ENCODE assay signal across 8 cellular contexts in genomic region chr19:13953021-13953531, GRCh38. TPM values are rescaled to one million over a fixed set of nuclear protein-coding genes. Genes with fewer than 3 reads are reported as not detected.
DNase-seq lines count a peak whose midpoint lies in the region; ATAC-seq, FAIRE-seq and TF ChIP-seq lines count a peak whose summit lies in the region.

No MANE protein-coding gene starts in this region.

- WGBS in HepG2 (ENCODE audit: low lambda C conversion rate): 12% methylated on average over 5 of the region's 10 CpGs
- WGBS in testis, 2 donors: 0% methylated on average over 1 to 8 of the region's 10 CpGs

- H2AFZ ChIP-seq in OCI-LY3 (ENCODE audit: low read depth, low read length) (no peak overlapping the region), HepG2 (ENCODE audit: low read length) (no peak overlapping the region)

- intact Hi-C loops in colonic mucosa (cut with DNase I) (no loop called here), HepG2 (cut with micrococcal nuclease; ENCODE audit: unreplicated experiment) (loop anchor here (2.0 kb wide), 1 partner anchor 72 kb away; no protein-coding TSS in a partner anchor), testis (cut with DNase I; ENCODE audit: low total_unique reads) (no loop called here)

- H4K20me1 ChIP-seq in OCI-LY3 (ENCODE audit: insufficient read depth, low read length) (peaks cover 10% of the 10 kb centered on the region), HepG2 (ENCODE audit: insufficient read depth, low read length) (no peaks in the 10 kb centered on the region)

- H3K9ac ChIP-seq in OCI-LY3 (ENCODE audit: low read length): peak overlapping the region; percentile 82
- peak overlapping the region; percentile 71 to 95 for H3K9ac ChIP-seq in colonic mucosa (ENCODE audit: low read depth in 2 of 2, low read length in 2 of 2)
- H3K9ac ChIP-seq in HepG2 (ENCODE audit: insufficient read depth, low read depth, low read length): peak overlapping the region; percentile 68

- H3K4me1 ChIP-seq in OCI-LY3 (ENCODE audit: low read length): peaks cover 12% of the 10 kb centered on the region
- H3K4me1 ChIP-seq in colonic mucosa: peaks cover 9% of the 10 kb centered on the region
- peaks cover 10% of the 10 kb centered on the region for H3K4me1 ChIP-seq in HepG2 (ENCODE audit: insufficient read depth, low read length)
- H3K4me1 ChIP-seq in testis: peaks cover 12% of the 10 kb centered on the region

- BruUV-seq in HepG2 (replicated peaks; lab: Mats Ljungman, UMichigan): no TSS peak

- no peaks in the 10 kb centered on the region for H3K27me3 ChIP-seq in OCI-LY3 (ENCODE audit: low read depth, low read length)
- H3K27me3 ChIP-seq in colonic mucosa: no peaks in the 10 kb centered on the region
- H3K27me3 ChIP-seq in HepG2 (ENCODE audit: control insufficient read depth in 1 of 2, insufficient read depth in 2 of 2, low read length in 2 of 2): no peaks in the 10 kb centered on the region; a peak in 1 of 5 replicates
- no peaks in the 10 kb centered on the region for H3K27me3 ChIP-seq in testis

- H3K79me2 ChIP-seq in OCI-LY3 (ENCODE audit: low read length): peaks cover 17% of the 10 kb centered on the region
- peaks cover 14% of the 10 kb centered on the region for H3K79me2 ChIP-seq in HepG2 (ENCODE audit: insufficient read depth, low read length)

- DNase-seq in GM03348 (ENCODE audit: low spot score) (peak; percentile 92), colonic mucosa (peak; percentile 80), HepG2 (ENCODE audit: low spot score) (no peak), testis (peak; percentile 74)
- DNase-seq in activated effector memory CD4-positive, alpha-beta T cell treated with Interleukin-2 at 50 U/mL for 16 hours: no peak

- H3K4me2 ChIP-seq in OCI-LY3 (ENCODE audit: low read length): peak overlapping the region; percentile 95
- H3K4me2 ChIP-seq in HepG2 (ENCODE audit: low read depth, low read length): peak overlapping the region; percentile 94

- H3K9me3 ChIP-seq in OCI-LY3 (ENCODE audit: insufficient read depth, low read length): no peaks in the 10 kb centered on the region
- H3K9me3 ChIP-seq in colonic mucosa: no peaks in the 10 kb centered on the region
- H3K9me3 ChIP-seq in HepG2 (ENCODE audit: low read length): no peaks in the 10 kb centered on the region
- H3K9me3 ChIP-seq in testis: no peaks in the 10 kb centered on the region

- peak overlapping the region; percentile 94 for H3K4me3 ChIP-seq in OCI-LY3 (ENCODE audit: low read length)
- peak overlapping the region; percentile 76 for H3K4me3 ChIP-seq in colonic mucosa
- H3K4me3 ChIP-seq in HepG2 (replicated peaks in 1 of 3; ENCODE audit: insufficient read depth in 1 of 3, low read depth in 2 of 3, low read length in 3 of 3): peak overlapping the region; percentile 92 to 98 (median 95)
- peak overlapping the region; percentile 80 to 87 for H3K4me3 ChIP-seq in testis

- TF ChIP-seq CTCF in OCI-LY3 (IDR thresholded peaks at IDR 0.05; ENCODE audit: low read depth, low read length) (no peak), colonic mucosa (IDR thresholded peaks at IDR 0.05) (no peak), HepG2 (CRISPR knock-in tag; IDR thresholded peaks at IDR 0.05) (peak; percentile 41), testis (IDR thresholded peaks at IDR 0.05) (no peak)

- no peak for TF ChIP-seq POLR2A in HepG2 (IDR thresholded peaks at IDR 0.05; ENCODE audit: insufficient read depth in 1 of 2, low read depth in 2 of 2, low read length in 2 of 2)
- no peak for TF ChIP-seq POLR2A in testis (IDR thresholded peaks at IDR 0.05)

- no peak for TF ChIP-seq RAD21 in HepG2 (CRISPR knock-in tag; IDR thresholded peaks at IDR 0.05)

- FAIRE-seq in HepG2 (lab: Jason Lieb, UNC): no peak

- CTCF ChIA-PET in HepG2 (lab: Yijun Ruan, JAX; ENCODE audit: low intra/inter-chr PET ratio, low total read pairs): no interaction called here

- POLR2A ChIA-PET in HepG2 (lab: Yijun Ruan, JAX): interaction anchor here (1.0 to 2.0 kb wide), 4 partner anchors 54 to 128 kb away, joined by 3 to 6 read pairs (median 5); partner anchors contain the start of gene MISP3

- in situ Hi-C loops in HepG2 (cut with HindIII; ENCODE audit: extremely low pct_ligation_motif_present, low pct_unique_long_range_greater_than_20kb): loop anchor here (5.0 kb wide), 1 partner anchor 71 kb away; no protein-coding TSS in a partner anchor

- peak; percentile 8; the same call in 1 of the 3 replicates for ATAC-seq in HepG2
- ATAC-seq in HG03175 (IDR thresholded peaks at IDR 0.05; ENCODE audit: unreplicated experiment): no peak
- no peak for ATAC-seq in GM18519 (IDR thresholded peaks at IDR 0.05; ENCODE audit: low FRiP score, unreplicated experiment)

- peaks cover 27% of the 10 kb centered on the region for H3K36me3 ChIP-seq in OCI-LY3 (replicated peaks; ENCODE audit: low read depth, low read length)
- H3K36me3 ChIP-seq in colonic mucosa: peaks cover 19% of the 10 kb centered on the region
- peaks cover 13 to 32% of the 10 kb centered on the region in 2 experiments; a peak in 4 of 5 replicates for H3K36me3 ChIP-seq in HepG2 (replicated peaks in 1 of 2; ENCODE audit: control insufficient read depth in 1 of 2, insufficient read depth in 2 of 2, low read length in 2 of 2)
- no peaks in the 10 kb centered on the region for H3K36me3 ChIP-seq in testis (ENCODE audit: low read depth, missing control alignments)

- H3K27ac ChIP-seq in OCI-LY3 (ENCODE audit: low read length) (peak overlapping the region; percentile 15; the same call in 1 of the 2 replicates), colonic mucosa (peak overlapping the region; percentile 59), HepG2 (ENCODE audit: extremely low read length, insufficient read depth, low read length) (no peak overlapping the region), testis (peak overlapping the region; percentile 79 to 85)

- TF ChIP-seq EP300 in HepG2 (IDR thresholded peaks at IDR 0.05; ENCODE audit: low read depth in 2 of 2, low read length in 2 of 2) (no peak), HepG2 (CRISPR knock-in tag; IDR thresholded peaks at IDR 0.05; ENCODE audit: borderline replicate concordance) (no peak)

RNA-seq across cellular contexts. Expression of gene DCAF15, which starts 0.8 kb away (rescaled TPM):
- total RNA-seq in colonic mucosa: 10 to 100 TPM; 30.2 to 55.1 TPM
- total RNA-seq in HepG2 (2016; rRNA removed; fragmentation: Illumina TruSeq; extraction: Trizol): 8.5 and 14.0 TPM in 2 replicates
- 11.3 and 12.1 TPM in 2 replicates for total RNA-seq in HepG2 (2016; cell fraction: cytosol; rRNA removed; fragmentation: Illumina TruSeq; extraction: Trizol; ENCODE audit: low read depth)
- total RNA-seq in HepG2 (2016; cell fraction: insoluble cytoplasmic fraction; rRNA removed; fragmentation: Illumina TruSeq; extraction: Trizol): 7.3 and 14.2 TPM in 2 replicates
- 13.3 and 15.4 TPM in 2 replicates for total RNA-seq in HepG2 (2016; cell fraction: membrane; rRNA removed; fragmentation: Illumina TruSeq; extraction: Trizol)
- 12.9 and 17.6 TPM in 2 replicates for total RNA-seq in HepG2 (2016; cell fraction: nucleus; rRNA removed; fragmentation: Illumina TruSeq; extraction: Trizol)
- polyA plus RNA-seq in HepG2 (2011; rRNA removed): 13.5 and 13.6 TPM in 2 replicates
- polyA plus RNA-seq in HepG2 (2011; cell fraction: cytosol; rRNA removed): 5.9 and 10.2 TPM in 2 replicates
- 69.0 and 111 TPM in 2 replicates for polyA plus RNA-seq in HepG2 (2011; cell fraction: nucleus; rRNA removed)
- polyA plus RNA-seq in HepG2 (2012): 9.5 and 10.5 TPM in 2 replicates
- polyA plus RNA-seq in HepG2 (2016; cell fraction: cytosol; fragmentation: Illumina TruSeq; extraction: Trizol; ENCODE audit: low read depth): 8.3 and 9.9 TPM in 2 replicates
- 15.3 and 20.8 TPM in 2 replicates for polyA plus RNA-seq in HepG2 (2016; cell fraction: insoluble cytoplasmic fraction; fragmentation: Illumina TruSeq; extraction: Trizol; ENCODE audit: low read depth)
- 8.6 TPM in 2 replicates for polyA plus RNA-seq in HepG2 (2016; cell fraction: membrane; fragmentation: Illumina TruSeq; extraction: Trizol; ENCODE audit: low read depth)
- polyA plus RNA-seq in HepG2 (2016; cell fraction: nucleus; fragmentation: Illumina TruSeq; extraction: Trizol; ENCODE audit: insufficient read depth, low read depth): 52.7 and 54.2 TPM in 2 replicates
- polyA minus RNA-seq in HepG2 (2011; rRNA and poly(A)+ RNA removed; ENCODE audit: low replicate concordance): 18.8 and 26.1 TPM in 2 replicates
- 6.5 and 8.8 TPM in 2 replicates for polyA minus RNA-seq in HepG2 (2011; cell fraction: cytosol; rRNA and poly(A)+ RNA removed)
- polyA minus RNA-seq in HepG2 (2011; cell fraction: nucleus; rRNA and poly(A)+ RNA removed): 12.1 and 15.6 TPM in 2 replicates
- 10 to 100 TPM; 79.3 to 82.6 TPM for total RNA-seq in testis
- 151 TPM for polyA plus RNA-seq in testis (ENCODE audit: insufficient read depth, low read depth, low replicate concordance)

RNA-seq across cellular contexts. Expression of gene PODNL1, which starts 14.9 kb away (rescaled TPM):
- 1 to 10 TPM; 4.1 to 4.4 TPM for total RNA-seq in colonic mucosa
- total RNA-seq in HepG2 (2016; rRNA removed; fragmentation: Illumina TruSeq; extraction: Trizol): not detected in 2 replicates
- not detected in 2 replicates for total RNA-seq in HepG2 (2016; cell fraction: cytosol; rRNA removed; fragmentation: Illumina TruSeq; extraction: Trizol; ENCODE audit: low read depth)
- total RNA-seq in HepG2 (2016; cell fraction: insoluble cytoplasmic fraction; rRNA removed; fragmentation: Illumina TruSeq; extraction: Trizol): not detected in 2 replicates
- total RNA-seq in HepG2 (2016; cell fraction: membrane; rRNA removed; fragmentation: Illumina TruSeq; extraction: Trizol): 0.17 TPM in 1 of 2 replicates, not detected in the other
- total RNA-seq in HepG2 (2016; cell fraction: nucleus; rRNA removed; fragmentation: Illumina TruSeq; extraction: Trizol): not detected in 2 replicates
- 0.18 TPM in 1 of 2 replicates, not detected in the other for polyA plus RNA-seq in HepG2 (2011; rRNA removed)
- 0.15 TPM in 1 of 2 replicates, not detected in the other for polyA plus RNA-seq in HepG2 (2011; cell fraction: cytosol; rRNA removed)
- polyA plus RNA-seq in HepG2 (2011; cell fraction: nucleus; rRNA removed): 0.26 TPM in 2 replicates
- polyA plus RNA-seq in HepG2 (2012): 0.19 and 0.24 TPM in 2 replicates
- not detected in 2 replicates for polyA plus RNA-seq in HepG2 (2016; cell fraction: cytosol; fragmentation: Illumina TruSeq; extraction: Trizol; ENCODE audit: low read depth)
- polyA plus RNA-seq in HepG2 (2016; cell fraction: insoluble cytoplasmic fraction; fragmentation: Illumina TruSeq; extraction: Trizol; ENCODE audit: low read depth): not detected in 2 replicates
- not detected in 2 replicates for polyA plus RNA-seq in HepG2 (2016; cell fraction: membrane; fragmentation: Illumina TruSeq; extraction: Trizol; ENCODE audit: low read depth)
- polyA plus RNA-seq in HepG2 (2016; cell fraction: nucleus; fragmentation: Illumina TruSeq; extraction: Trizol; ENCODE audit: insufficient read depth, low read depth): not detected in 2 replicates
- polyA minus RNA-seq in HepG2 (2011; rRNA and poly(A)+ RNA removed; ENCODE audit: low replicate concordance): 0.54 TPM in 1 of 2 replicates, not detected in the other
- not detected in 2 replicates for polyA minus RNA-seq in HepG2 (2011; cell fraction: cytosol; rRNA and poly(A)+ RNA removed)
- not detected in 2 replicates for polyA minus RNA-seq in HepG2 (2011; cell fraction: nucleus; rRNA and poly(A)+ RNA removed)
- 10 to 100 TPM; 12.6 to 14.6 TPM for total RNA-seq in testis
- polyA plus RNA-seq in testis (ENCODE audit: insufficient read depth, low read depth, low replicate concordance): 5.8 TPM

RNA-seq across cellular contexts. Expression of gene CC2D1A, which starts 47.1 kb away (rescaled TPM):
- 100 to 1,000 TPM in 1 of 2 donors, 10 to 100 TPM in 1; 81.0 to 123 TPM for total RNA-seq in colonic mucosa
- 6.4 and 9.7 TPM in 2 replicates for total RNA-seq in HepG2 (2016; rRNA removed; fragmentation: Illumina TruSeq; extraction: Trizol)
- 5.0 and 5.7 TPM in 2 replicates for total RNA-seq in HepG2 (2016; cell fraction: cytosol; rRNA removed; fragmentation: Illumina TruSeq; extraction: Trizol; ENCODE audit: low read depth)
- total RNA-seq in HepG2 (2016; cell fraction: insoluble cytoplasmic fraction; rRNA removed; fragmentation: Illumina TruSeq; extraction: Trizol): 4.7 and 10.2 TPM in 2 replicates
- 5.3 and 5.8 TPM in 2 replicates for total RNA-seq in HepG2 (2016; cell fraction: membrane; rRNA removed; fragmentation: Illumina TruSeq; extraction: Trizol)
- total RNA-seq in HepG2 (2016; cell fraction: nucleus; rRNA removed; fragmentation: Illumina TruSeq; extraction: Trizol): 9.4 and 12.9 TPM in 2 replicates
- polyA plus RNA-seq in HepG2 (2011; rRNA removed): 11.5 and 17.0 TPM in 2 replicates
- 4.6 and 5.8 TPM in 2 replicates for polyA plus RNA-seq in HepG2 (2011; cell fraction: cytosol; rRNA removed)
- polyA plus RNA-seq in HepG2 (2011; cell fraction: nucleus; rRNA removed): 100 and 116 TPM in 2 replicates
- polyA plus RNA-seq in HepG2 (2012): 16.4 and 23.4 TPM in 2 replicates
- 1.2 and 1.8 TPM in 2 replicates for polyA plus RNA-seq in HepG2 (2016; cell fraction: cytosol; fragmentation: Illumina TruSeq; extraction: Trizol; ENCODE audit: low read depth)
- polyA plus RNA-seq in HepG2 (2016; cell fraction: insoluble cytoplasmic fraction; fragmentation: Illumina TruSeq; extraction: Trizol; ENCODE audit: low read depth): 9.0 and 11.9 TPM in 2 replicates
- 2.8 and 3.2 TPM in 2 replicates for polyA plus RNA-seq in HepG2 (2016; cell fraction: membrane; fragmentation: Illumina TruSeq; extraction: Trizol; ENCODE audit: low read depth)
- 55.9 and 56.2 TPM in 2 replicates for polyA plus RNA-seq in HepG2 (2016; cell fraction: nucleus; fragmentation: Illumina TruSeq; extraction: Trizol; ENCODE audit: insufficient read depth, low read depth)
- 13.2 and 19.3 TPM in 2 replicates for polyA minus RNA-seq in HepG2 (2011; rRNA and poly(A)+ RNA removed; ENCODE audit: low replicate concordance)
- 4.7 and 6.5 TPM in 2 replicates for polyA minus RNA-seq in HepG2 (2011; cell fraction: cytosol; rRNA and poly(A)+ RNA removed)
- 20.1 and 21.6 TPM in 2 replicates for polyA minus RNA-seq in HepG2 (2011; cell fraction: nucleus; rRNA and poly(A)+ RNA removed)
- total RNA-seq in testis: 10 to 100 TPM; 56.6 to 62.7 TPM
- 31.0 TPM for polyA plus RNA-seq in testis (ENCODE audit: insufficient read depth, low read depth, low replicate concordance)

RNA-seq across cellular contexts. Expression of gene BRME1, which starts 47.2 kb away (rescaled TPM):
- total RNA-seq in colonic mucosa (10 to 100 TPM in 1 of 2 donors, 1 to 10 TPM in 1; 5.9 to 20.0 TPM), HepG2 (2016; rRNA removed; fragmentation: Illumina TruSeq; extraction: Trizol) (0.84 and 1.5 TPM in 2 replicates), testis (10 to 100 TPM; 26.3 to 48.9 TPM)
- 0.35 and 0.40 TPM in 2 replicates for total RNA-seq in HepG2 (2016; cell fraction: cytosol; rRNA removed; fragmentation: Illumina TruSeq; extraction: Trizol; ENCODE audit: low read depth)
- total RNA-seq in HepG2 (2016; cell fraction: insoluble cytoplasmic fraction; rRNA removed; fragmentation: Illumina TruSeq; extraction: Trizol): 1.1 TPM in 2 replicates
- 0.25 and 0.69 TPM in 2 replicates for total RNA-seq in HepG2 (2016; cell fraction: membrane; rRNA removed; fragmentation: Illumina TruSeq; extraction: Trizol)
- 1.2 and 1.3 TPM in 2 replicates for total RNA-seq in HepG2 (2016; cell fraction: nucleus; rRNA removed; fragmentation: Illumina TruSeq; extraction: Trizol)
- polyA plus RNA-seq in HepG2 (2011; rRNA removed) (0.74 and 0.91 TPM in 2 replicates), testis (ENCODE audit: insufficient read depth, low read depth, low replicate concordance) (17.8 TPM)
- 0.55 and 0.72 TPM in 2 replicates for polyA plus RNA-seq in HepG2 (2011; cell fraction: cytosol; rRNA removed)
- 5.7 and 8.2 TPM in 2 replicates for polyA plus RNA-seq in HepG2 (2011; cell fraction: nucleus; rRNA removed)
- polyA plus RNA-seq in HepG2 (2012): 1.3 and 1.8 TPM in 2 replicates
- polyA plus RNA-seq in HepG2 (2016; cell fraction: cytosol; fragmentation: Illumina TruSeq; extraction: Trizol; ENCODE audit: low read depth): 0.09 TPM in 1 of 2 replicates, not detected in the other
- polyA plus RNA-seq in HepG2 (2016; cell fraction: insoluble cytoplasmic fraction; fragmentation: Illumina TruSeq; extraction: Trizol; ENCODE audit: low read depth): 1.1 and 1.8 TPM in 2 replicates
- polyA plus RNA-seq in HepG2 (2016; cell fraction: membrane; fragmentation: Illumina TruSeq; extraction: Trizol; ENCODE audit: low read depth): 0.23 and 0.31 TPM in 2 replicates
- 5.8 and 5.9 TPM in 2 replicates for polyA plus RNA-seq in HepG2 (2016; cell fraction: nucleus; fragmentation: Illumina TruSeq; extraction: Trizol; ENCODE audit: insufficient read depth, low read depth)
- 1.2 and 5.8 TPM in 2 replicates for polyA minus RNA-seq in HepG2 (2011; rRNA and poly(A)+ RNA removed; ENCODE audit: low replicate concordance)
- 1.3 TPM in 1 of 2 replicates, not detected in the other for polyA minus RNA-seq in HepG2 (2011; cell fraction: cytosol; rRNA and poly(A)+ RNA removed)
- 2.2 and 2.4 TPM in 2 replicates for polyA minus RNA-seq in HepG2 (2011; cell fraction: nucleus; rRNA and poly(A)+ RNA removed)

RNA-seq across cellular contexts. Expression of gene RFX1, which starts 53.0 kb away (rescaled TPM):
- total RNA-seq in colonic mucosa (10 to 100 TPM; 13.1 to 20.9 TPM), HepG2 (2016; rRNA removed; fragmentation: Illumina TruSeq; extraction: Trizol) (1.3 and 1.4 TPM in 2 replicates), testis (10 to 100 TPM; 18.3 to 24.2 TPM)
- 0.62 and 1.0 TPM in 2 replicates for total RNA-seq in HepG2 (2016; cell fraction: cytosol; rRNA removed; fragmentation: Illumina TruSeq; extraction: Trizol; ENCODE audit: low read depth)
- 1.2 and 1.9 TPM in 2 replicates for total RNA-seq in HepG2 (2016; cell fraction: insoluble cytoplasmic fraction; rRNA removed; fragmentation: Illumina TruSeq; extraction: Trizol)
- 1.2 and 1.6 TPM in 2 replicates for total RNA-seq in HepG2 (2016; cell fraction: membrane; rRNA removed; fragmentation: Illumina TruSeq; extraction: Trizol)
- total RNA-seq in HepG2 (2016; cell fraction: nucleus; rRNA removed; fragmentation: Illumina TruSeq; extraction: Trizol): 2.1 and 2.3 TPM in 2 replicates
- polyA plus RNA-seq in HepG2 (2011; rRNA removed) (0.56 and 1.1 TPM in 2 replicates), testis (ENCODE audit: insufficient read depth, low read depth, low replicate concordance) (40.9 TPM)
- 0.14 and 0.17 TPM in 2 replicates for polyA plus RNA-seq in HepG2 (2011; cell fraction: cytosol; rRNA removed)
- polyA plus RNA-seq in HepG2 (2011; cell fraction: nucleus; rRNA removed): 5.8 and 9.2 TPM in 2 replicates
- polyA plus RNA-seq in HepG2 (2012): 2.1 and 3.0 TPM in 2 replicates
- polyA plus RNA-seq in HepG2 (2016; cell fraction: cytosol; fragmentation: Illumina TruSeq; extraction: Trizol; ENCODE audit: low read depth): 0.23 and 0.45 TPM in 2 replicates
- 1.9 and 3.5 TPM in 2 replicates for polyA plus RNA-seq in HepG2 (2016; cell fraction: insoluble cytoplasmic fraction; fragmentation: Illumina TruSeq; extraction: Trizol; ENCODE audit: low read depth)
- 0.90 and 1.1 TPM in 2 replicates for polyA plus RNA-seq in HepG2 (2016; cell fraction: membrane; fragmentation: Illumina TruSeq; extraction: Trizol; ENCODE audit: low read depth)
- polyA plus RNA-seq in HepG2 (2016; cell fraction: nucleus; fragmentation: Illumina TruSeq; extraction: Trizol; ENCODE audit: insufficient read depth, low read depth): 8.9 and 9.5 TPM in 2 replicates
- polyA minus RNA-seq in HepG2 (2011; rRNA and poly(A)+ RNA removed; ENCODE audit: low replicate concordance): 1.2 and 1.4 TPM in 2 replicates
- polyA minus RNA-seq in HepG2 (2011; cell fraction: cytosol; rRNA and poly(A)+ RNA removed): 1.5 and 2.4 TPM in 2 replicates
- 1.1 and 3.0 TPM in 2 replicates for polyA minus RNA-seq in HepG2 (2011; cell fraction: nucleus; rRNA and poly(A)+ RNA removed)

Comparison
In these comparisons a context has a peak if more than half of its experiments do, and no peak if none do; other contexts are left out.
1. DNase-seq: peak in GM03348 (single experiment), colonic mucosa (single experiment) and testis (single experiment); none in HepG2 (single experiment) and activated effector memory CD4-positive, alpha-beta T cell treated with Interleukin-2 at 50 U/mL for 16 hours (single experiment).
2. Peak in every context shown above with its lines, with median percentiles within 50 percentile points of each other: H3K4me3 ChIP-seq and H3K9ac ChIP-seq.